8 cellular contexts compared by ENCODE assay signal in the genomic region with DNA sequence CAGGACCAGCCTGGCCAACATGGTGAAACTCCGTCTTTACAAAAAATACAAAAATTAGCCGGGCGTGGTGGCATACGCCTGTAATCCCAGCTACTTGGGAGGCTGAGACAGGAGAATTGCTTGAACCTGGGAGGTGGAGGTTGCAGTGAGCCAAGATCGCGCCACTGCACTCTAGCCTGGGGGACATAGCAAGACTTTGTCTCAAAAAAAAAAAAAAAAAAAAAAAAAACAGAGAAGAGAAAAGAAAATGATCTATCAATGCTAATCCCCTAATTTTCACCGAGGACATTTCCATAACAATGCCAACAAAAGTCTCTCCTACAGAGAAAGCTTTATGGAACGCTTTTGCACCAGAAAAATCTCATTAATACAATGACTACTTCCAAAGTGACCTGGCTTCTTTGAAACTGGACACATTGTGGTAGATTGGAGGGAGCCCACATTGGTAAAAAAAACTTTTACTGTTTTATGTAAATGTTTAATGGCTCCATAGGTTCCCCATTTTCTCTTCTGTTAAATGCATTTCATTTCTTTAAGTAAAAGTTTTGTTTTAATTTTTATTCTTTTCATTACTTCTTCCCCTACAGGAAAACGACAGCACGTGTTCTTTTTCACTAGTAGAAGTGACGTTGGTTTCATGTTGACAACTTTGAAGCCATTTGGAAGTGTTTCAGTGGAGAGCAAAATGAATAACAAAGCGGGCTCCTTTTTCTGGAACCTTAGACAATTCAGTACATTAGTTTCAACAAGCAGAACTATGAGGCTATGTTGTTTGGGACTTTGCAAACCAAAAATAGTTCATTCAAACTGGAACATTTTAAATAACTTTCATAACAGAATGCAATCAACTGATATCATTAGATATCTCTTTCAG. TPM values are rescaled to one million over a fixed set of nuclear protein-coding genes. Genes with fewer than 3 reads are reported as not detected.
A peak's percentile ranks its signal among the peaks of the same experiment; 100 is the strongest.
DNase-seq lines count a peak whose midpoint lies in the region; ATAC-seq, FAIRE-seq and TF ChIP-seq lines count a peak whose summit lies in the region.

No MANE protein-coding gene starts in this region.

- peaks cover 29% of the 10 kb centered on the region for H3K4me1 Mint-ChIP-seq in activated CD4-positive, alpha-beta T cell treated with anti-CD3 and anti-CD28 coated beads, Interleukin-2, amount 10 ng/mL, durations not matched to agents 24 days and 14 days
- H3K4me1 Mint-ChIP-seq in activated naive CD8-positive, alpha-beta T cell treated with anti-CD3 and anti-CD28 coated beads, Interleukin-2, amount 50 U/mL, for 24 hours = peaks cover 39% of the 10 kb centered on the region

- H3K27ac ChIP-seq in left lung = peak overlapping the region; percentile 84 to 86
- H3K27ac ChIP-seq in testis = peak overlapping the region; percentile 90 to 91

- ATAC-seq in activated naive CD8-positive, alpha-beta T cell treated with anti-CD3 and anti-CD28 coated beads, Interleukin-2, amount 50 U/mL, for 24 hours = no peak
- no peak for ATAC-seq in left lung

- H3K4me3 ChIP-seq in left lung (peak overlapping the region; percentile 70 to 80), testis (peak overlapping the region; percentile 83 to 95)

- peaks cover 32% of the 10 kb centered on the region for H3K36me3 Mint-ChIP-seq in activated CD4-positive, alpha-beta T cell treated with anti-CD3 and anti-CD28 coated beads, Interleukin-2, amount 10 ng/mL, durations not matched to agents 24 days and 14 days (ENCODE audit: low read depth)
- peaks cover 34% of the 10 kb centered on the region for H3K36me3 Mint-ChIP-seq in activated naive CD8-positive, alpha-beta T cell treated with anti-CD3 and anti-CD28 coated beads, Interleukin-2, amount 50 U/mL, for 24 hours (ENCODE audit: low read depth)

- H3K36me3 ChIP-seq in left lung (peaks cover 0 to 29% of the 10 kb centered on the region in 2 donors), testis (ENCODE audit: low read depth, missing control alignments) (no peaks in the 10 kb centered on the region)

- no peak for TF ChIP-seq POLR2A in testis (IDR thresholded peaks at IDR 0.05)

- no peaks in the 10 kb centered on the region for H3K27me3 ChIP-seq in left lung
- no peaks in the 10 kb centered on the region for H3K27me3 ChIP-seq in testis

- H3K27ac Mint-ChIP-seq in activated CD4-positive, alpha-beta T cell treated with anti-CD3 and anti-CD28 coated beads, Interleukin-2, amount 10 ng/mL, durations not matched to agents 24 days and 14 days = peak overlapping the region; percentile 99
- H3K27ac Mint-ChIP-seq in activated naive CD8-positive, alpha-beta T cell treated with anti-CD3 and anti-CD28 coated beads, Interleukin-2, amount 50 U/mL, for 24 hours = peak overlapping the region; percentile 98

- no peak for FAIRE-seq in urothelium cell line (lab: Jason Lieb, UNC)

- peaks cover 13 to 30% of the 10 kb centered on the region in 2 donors for H3K4me1 ChIP-seq in left lung
- peaks cover 11% of the 10 kb centered on the region for H3K4me1 ChIP-seq in testis

- WGBS in testis, 2 donors = 25 to 31% methylated on average over 12 of the region's 12 CpGs

- peak overlapping the region; percentile 95 for H3K4me3 Mint-ChIP-seq in activated CD4-positive, alpha-beta T cell treated with anti-CD3 and anti-CD28 coated beads, Interleukin-2, amount 10 ng/mL, durations not matched to agents 24 days and 14 days
- H3K4me3 Mint-ChIP-seq in activated naive CD8-positive, alpha-beta T cell treated with anti-CD3 and anti-CD28 coated beads, Interleukin-2, amount 50 U/mL, for 24 hours = peak overlapping the region; percentile 95

- H3K27me3 Mint-ChIP-seq in activated CD4-positive, alpha-beta T cell treated with anti-CD3 and anti-CD28 coated beads, Interleukin-2, amount 10 ng/mL, durations not matched to agents 24 days and 14 days = peaks cover 4% of the 10 kb centered on the region
- peaks cover 9% of the 10 kb centered on the region for H3K27me3 Mint-ChIP-seq in activated naive CD8-positive, alpha-beta T cell treated with anti-CD3 and anti-CD28 coated beads, Interleukin-2, amount 50 U/mL, for 24 hours

- no peaks in the 10 kb centered on the region for H3K9me3 Mint-ChIP-seq in activated CD4-positive, alpha-beta T cell treated with anti-CD3 and anti-CD28 coated beads, Interleukin-2, amount 10 ng/mL, durations not matched to agents 24 days and 14 days
- no peaks in the 10 kb centered on the region for H3K9me3 Mint-ChIP-seq in activated naive CD8-positive, alpha-beta T cell treated with anti-CD3 and anti-CD28 coated beads, Interleukin-2, amount 50 U/mL, for 24 hours

- no peak for DNase-seq in activated CD4-positive, alpha-beta T cell treated with anti-CD3 and anti-CD28 coated beads, Interleukin-2, amount 10 ng/mL, durations not matched to agents 24 days and 14 days
- no peak for DNase-seq in activated CD4-positive, alpha-beta T cell treated with anti-CD3 and anti-CD28 coated beads for 1 hour
- DNase-seq in activated naive CD8-positive, alpha-beta T cell treated with anti-CD3 and anti-CD28 coated beads, Interleukin-2, amount 50 U/mL, for 24 hours = no peak
- DNase-seq in left lung (no peak), testis (no peak), mucosa of gallbladder (ENCODE audit: low spot score) (no peak), urothelium cell line (ENCODE audit: low spot score) (no peak)
- DNase-seq in activated CD4-positive, alpha-beta T cell treated with anti-CD3 and anti-CD28 coated beads, Interleukin-2, amount 50 U/mL, for 48 hours = no peak

- TF ChIP-seq CTCF in left lung (IDR thresholded peaks at IDR 0.05) (no peak), testis (IDR thresholded peaks at IDR 0.05) (no peak)

- intact Hi-C loops in activated CD4-positive, alpha-beta T cell treated with anti-CD3 and anti-CD28 coated beads, Interleukin-2, amount 10 ng/mL, durations not matched to agents 24 days and 14 days (cut with micrococcal nuclease) = loop anchor here (5.0 to 10.0 kb wide), 2 partner anchors 74 to 211 kb away; no protein-coding TSS in a partner anchor
- intact Hi-C loops in left lung (cut with DNase I) = no loop called here
- intact Hi-C loops in testis (cut with DNase I; ENCODE audit: low total_unique reads) = no loop called here

- H3K9me3 ChIP-seq in left lung = no peaks in the 10 kb centered on the region
- H3K9me3 ChIP-seq in testis = no peaks in the 10 kb centered on the region

RNA-seq across cellular contexts. Expression of gene FASTKD2, which starts 0.9 kb away (rescaled TPM):
- total RNA-seq in activated CD4-positive, alpha-beta T cell treated with anti-CD3 and anti-CD28 coated beads, Interleukin-2, amount 10 ng/mL, durations not matched to agents 24 days and 14 days = 39.1 and 39.2 TPM in 2 replicates
- total RNA-seq in left lung = 10 to 100 TPM; 21.8 to 26.8 TPM
- 10 to 100 TPM; 25.0 to 28.3 TPM for total RNA-seq in testis
- polyA plus RNA-seq in testis (ENCODE audit: insufficient read depth, low read depth, low replicate concordance) = 15.5 TPM
- 16.9 TPM for total RNA-seq in mucosa of gallbladder

RNA-seq across cellular contexts. Expression of gene MDH1B, which starts 1.2 kb away (rescaled TPM):
- 0.12 and 0.47 TPM in 2 replicates for total RNA-seq in activated CD4-positive, alpha-beta T cell treated with anti-CD3 and anti-CD28 coated beads, Interleukin-2, amount 10 ng/mL, durations not matched to agents 24 days and 14 days
- total RNA-seq in left lung = 1 to 10 TPM in 1 of 2 donors, under 1 TPM in 1; 0.52 to 2.5 TPM
- 10 to 100 TPM; 16.7 to 29.0 TPM for total RNA-seq in testis
- 86.6 TPM for polyA plus RNA-seq in testis (ENCODE audit: insufficient read depth, low read depth, low replicate concordance)
- 2.4 TPM for total RNA-seq in mucosa of gallbladder

RNA-seq across cellular contexts. Expression of gene DYTN, which starts 48.1 kb away (rescaled TPM):
- not detected in 2 replicates for total RNA-seq in activated CD4-positive, alpha-beta T cell treated with anti-CD3 and anti-CD28 coated beads, Interleukin-2, amount 10 ng/mL, durations not matched to agents 24 days and 14 days
- total RNA-seq in left lung (under 1 TPM in 1 of 2 donors, not detected in 1; 0.10 TPM), testis (1 to 10 TPM in 1 of 2 donors, under 1 TPM in 1; 0.19 to 3.1 TPM), mucosa of gallbladder (not detected)
- polyA plus RNA-seq in testis (ENCODE audit: insufficient read depth, low read depth, low replicate concordance) = not detected
